In genomic region chr13:77697208-77698103, GRCh38 we compare ENCODE assay signal across 7 cellular contexts. TPM values are rescaled to one million over a fixed set of nuclear protein-coding genes. Genes with fewer than 3 reads are reported as not detected.
DNase-seq lines count a peak whose midpoint lies in the region; ATAC-seq and TF ChIP-seq lines count a peak whose summit lies in the region.

SLAIN1 (plus strand) TSS chr13:77697687; CDS start chr13:77697914, 227 bp downstream.

- POLR2A ChIA-PET in WTC11 (lab: Charles Lee) = interaction anchor here (0.6 to 0.9 kb wide), 2 partner anchors 27 to 429 kb away, joined by 3 read pairs; no protein-coding TSS in a partner anchor

- peaks cover 39% of the 10 kb centered on the region for H3K4me1 Mint-ChIP-seq in WTC11

- H3K27ac ChIP-seq in caudate nucleus (ENCODE audit: low read depth, low read length) = peak within 1 kb of the TSS; percentile 90

- H3K27me3 Mint-ChIP-seq in WTC11 (ENCODE audit: low read depth) = peaks cover 7% of the 10 kb centered on the region

- no peak for TF ChIP-seq CTCF in WTC11 (IDR thresholded peaks at IDR 0.05)

- ATAC-seq in GM18858 (IDR thresholded peaks at IDR 0.05; ENCODE audit: unreplicated experiment) (peak; percentile 62), HG03066 (IDR thresholded peaks at IDR 0.05; ENCODE audit: low read depth, unreplicated experiment) (peak; percentile 63), WTC11 (peak; percentile 95)

- H3K4me3 Mint-ChIP-seq in WTC11 = peak within 1 kb of the TSS; percentile 99

- H3K9me3 Mint-ChIP-seq in WTC11 = peaks cover 5% of the 10 kb centered on the region

- peaks cover 6% of the 10 kb centered on the region; the same call in 1 of the 2 replicates for H3K36me3 Mint-ChIP-seq in WTC11

- CTCF ChIA-PET in WTC11 (lab: Charles Lee) = interaction anchor here (0.6 to 2.9 kb wide), 4 partner anchors 8 to 219 kb away, joined by 3 to 12 read pairs (median 4); no protein-coding TSS in a partner anchor

- DNase-seq in NCI-H2196 (lab: John Stamatoyannopoulos, UW; ENCODE audit: unreplicated experiment) = peak; percentile 66
- DNase-seq in WTC11 (ENCODE audit: low spot score) = peak; percentile 90
- DNase-seq in caudate nucleus (lab: John Stamatoyannopoulos, UW) = peak; percentile 52 to 98 (median 91)
- peak; percentile 79 for DNase-seq in kidney tubule cell (ENCODE audit: low spot score)
- peak; percentile 53 to 66 (median 60) for DNase-seq in stimulated activated CD4-positive, alpha-beta T cell treated with anti-CD3 and anti-CD28 coated beads, Interleukin-1b, Interleukin-23, amount 100 ng/mL, for 24 hours (ENCODE audit: low read depth in 4 of 4, low spot score in 1 of 4)

- H3K27ac Mint-ChIP-seq in WTC11 = peak within 1 kb of the TSS; percentile 91

TF ChIP-seq in WTC11, 78 proteins besides CTCF, POLR2A, EP300 and RAD21 (continues in another document):
- TF ChIP-seq MAX (CRISPR knock-in tag; IDR thresholded peaks at IDR 0.05) (peak; percentile 60; the same call in 1 of the 2 replicates), ZSCAN18 (CRISPR knock-in tag; IDR thresholded peaks at IDR 0.05) (no peak), SP1 (CRISPR knock-in tag; conservative IDR thresholded peaks at IDR 0.05) (peak; percentile 87), E2F4 (CRISPR knock-in tag; IDR thresholded peaks at IDR 0.05; ENCODE audit: borderline replicate concordance, low read depth) (peak; percentile 28; the same call in 1 of the 2 replicates), PRDM15 (CRISPR knock-in tag; IDR thresholded peaks at IDR 0.05) (peak; percentile 97), ZNF512 (CRISPR knock-in tag; IDR thresholded peaks at IDR 0.05; ENCODE audit: borderline replicate concordance) (no peak), NFYB (CRISPR knock-in tag; conservative IDR thresholded peaks at IDR 0.05; ENCODE audit: low read depth) (no peak), TEAD1 (CRISPR knock-in tag; IDR thresholded peaks at IDR 0.05) (peak; percentile 79; the same call in 1 of the 2 replicates), KAT7 (CRISPR knock-in tag; IDR thresholded peaks at IDR 0.05; ENCODE audit: borderline replicate concordance) (0 out of 2 replicates have a peak, but pooled peaks have one; percentile 11), CREM (CRISPR knock-in tag; IDR thresholded peaks at IDR 0.05) (0 out of 2 replicates have a peak, but pooled peaks have one; percentile 48), TCF7 (CRISPR knock-in tag; IDR thresholded peaks at IDR 0.05; ENCODE audit: low read depth) (peak; percentile 52; the same call in 1 of the 2 replicates), ZNF232 (CRISPR knock-in tag; IDR thresholded peaks at IDR 0.05) (peak; percentile 68; the same call in 1 of the 2 replicates), SMAD3 (CRISPR knock-in tag; IDR thresholded peaks at IDR 0.05; ENCODE audit: borderline replicate concordance) (0 out of 2 replicates have a peak, but pooled peaks have one; percentile 7), E2F5 (CRISPR knock-in tag; IDR thresholded peaks at IDR 0.05) (peak; percentile 45; the same call in 1 of the 2 replicates), ZNF416 (CRISPR knock-in tag; IDR thresholded peaks at IDR 0.05) (no peak), FOXP4 (CRISPR knock-in tag; IDR thresholded peaks at IDR 0.05) (peak; percentile 66; the same call in 1 of the 2 replicates), FOXK1 (CRISPR knock-in tag; IDR thresholded peaks at IDR 0.05) (peak; percentile 74; the same call in 1 of the 2 replicates), MXD4 (CRISPR knock-in tag; IDR thresholded peaks at IDR 0.05; ENCODE audit: borderline replicate concordance) (no peak), TP53 (CRISPR knock-in tag; IDR thresholded peaks at IDR 0.05) (peak; percentile 83; the same call in 1 of the 2 replicates), JUN (CRISPR knock-in tag; IDR thresholded peaks at IDR 0.05) (0 out of 2 replicates have a peak, but pooled peaks have one; percentile 36), ZBTB21 (CRISPR knock-in tag; IDR thresholded peaks at IDR 0.05; ENCODE audit: borderline replicate concordance) (no peak)

RNA-seq across cellular contexts. Expression of gene SLAIN1, which starts in this region (rescaled TPM):
- 29.7 to 33.1 TPM (median 32.0 TPM) in 3 replicates for total RNA-seq in WTC11 (2021)

Comparison
In these comparisons a context has a peak if more than half of its experiments do, and no peak if none do; other contexts are left out.
1. Peak in every context shown above with its lines: DNase-seq, ATAC-seq and H3K27ac ChIP-seq.